In the genomic region with DNA sequence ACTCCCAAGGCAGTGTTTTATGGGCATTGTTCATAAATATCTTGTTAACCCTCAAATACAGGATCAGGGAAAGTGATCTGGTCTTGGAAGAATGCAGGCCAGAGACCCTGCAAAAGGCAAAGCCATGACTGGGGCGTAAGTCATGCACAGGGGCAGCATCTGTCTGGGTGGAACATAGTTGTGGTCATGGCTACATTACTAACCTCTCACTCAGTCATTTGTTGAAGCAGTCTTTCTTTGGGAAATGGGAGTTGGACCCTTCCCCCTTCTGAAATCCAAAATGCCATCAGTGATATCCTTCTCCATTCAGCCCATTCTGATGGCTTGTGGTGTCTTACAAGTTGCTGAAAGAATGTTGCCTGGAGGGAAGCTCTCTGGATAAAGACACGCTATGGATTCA, we compare ENCODE assay signal across 15 cellular contexts.
DNase-seq lines count a peak whose midpoint lies in the region; ATAC-seq and TF ChIP-seq lines count a peak whose summit lies in the region.
"Had no signal": no experiment of that assay in that cellular context is flagged by ENCODE, and none has a peak within 500 bp of the region (broad histone marks: within the 10 kb centered on the region; RNA-seq: fewer than 3 reads in every experiment).

No MANE protein-coding gene starts in this region.

- H3K4me1 Mint-ChIP-seq in chondrocyte (ENCODE audit: low read depth): peaks cover 44% of the 10 kb centered on the region
- H3K4me1 Mint-ChIP-seq in activated CD4-positive, alpha-beta T cell treated with anti-CD3 and anti-CD28 coated beads for 36 hours: no peaks in the 10 kb centered on the region
- H3K4me1 Mint-ChIP-seq: CD4-positive, CD25-positive, alpha-beta regulatory T cell; stimulated activated naive CD8-positive, alpha-beta T cell treated with anti-CD3 and anti-CD28 coated beads, Interleukin-15, amount 100 ng/mL, for 72 hours; T-helper 17 cell had no signal

- TF ChIP-seq CTCF in AG09319 (IDR thresholded peaks at IDR 0.05; ENCODE audit: low read depth, low read length) (no peak), chondrocyte (IDR thresholded peaks at IDR 0.05) (no peak)

- peak; percentile 93 for DNase-seq in AG09319 (ENCODE audit: extremely low read depth, low read depth)
- DNase-seq in NCI-H226: peak; percentile 98
- no peak for DNase-seq in chondrocyte (ENCODE audit: low spot score)
- no peak for DNase-seq in activated CD4-positive, alpha-beta T cell treated with anti-CD3 and anti-CD28 coated beads for 36 hours
- no peak for DNase-seq in cerebellar cortex (ENCODE audit: low spot score)
- DNase-seq in T-helper 2 cell: no peak
- DNase-seq: CD4-positive, CD25-positive, alpha-beta regulatory T cell; effector memory CD8-positive, alpha-beta T cell; NCI-H1417; stimulated activated CD4-positive, alpha-beta T cell treated with anti-CD3 and anti-CD28 coated beads, Interleukin-1b, Interleukin-23, amount 100 ng/mL, for 48 hours; stimulated activated naive CD8-positive, alpha-beta T cell treated with anti-CD3 and anti-CD28 coated beads, Interleukin-15, amount 100 ng/mL, for 72 hours; T-helper 17 cell had no signal

- peaks cover 4% of the 10 kb centered on the region for H3K9me3 Mint-ChIP-seq in chondrocyte (ENCODE audit: low read depth)
- H3K9me3 Mint-ChIP-seq in activated CD4-positive, alpha-beta T cell treated with anti-CD3 and anti-CD28 coated beads for 36 hours (ENCODE audit: low read depth): peaks cover 4% of the 10 kb centered on the region

- H3K4me3 ChIP-seq in mesodermal cell (ENCODE audit: extremely low read depth, insufficient read depth, low read length, poor library complexity, severe bottlenecking): no peak overlapping the region

- intact Hi-C loops in activated CD4-positive, alpha-beta T cell treated with anti-CD3 and anti-CD28 coated beads for 36 hours (cut with DNase I, micrococcal nuclease): no loop called here

- H3K9me3 ChIP-seq in mesodermal cell (ENCODE audit: control insufficient read depth, low read length): no peaks in the 10 kb centered on the region

- H3K27me3 Mint-ChIP-seq in chondrocyte (ENCODE audit: low read depth): no peaks in the 10 kb centered on the region
- peaks cover 8% of the 10 kb centered on the region for H3K27me3 Mint-ChIP-seq in activated CD4-positive, alpha-beta T cell treated with anti-CD3 and anti-CD28 coated beads for 36 hours
- H3K27me3 Mint-ChIP-seq: stimulated activated naive CD8-positive, alpha-beta T cell treated with anti-CD3 and anti-CD28 coated beads, Interleukin-15, amount 100 ng/mL, for 72 hours had no signal

- CTCF ChIA-PET in activated CD4-positive, alpha-beta T cell treated with anti-CD3 and anti-CD28 coated beads for 36 hours (lab: Charles Lee): interaction anchor here (1.0 to 1.1 kb wide), 2 partner anchors 31 to 358 kb away, joined by 3 read pairs; no protein-coding TSS in a partner anchor

- H3K4me1 ChIP-seq in mesodermal cell (ENCODE audit: control insufficient read depth, insufficient read depth, low read length, poor library complexity, severe bottlenecking): peaks cover 36% of the 10 kb centered on the region

- WGBS in mesodermal cell (ENCODE audit: insufficient coverage in 2 of 2), 2 experiments: 82 to 83% methylated on average over 1 to 2 of the region's 2 CpGs

- ATAC-seq in activated CD4-positive, alpha-beta T cell treated with anti-CD3 and anti-CD28 coated beads for 36 hours: no peak
- no peak for ATAC-seq in HG02938 (IDR thresholded peaks at IDR 0.05; ENCODE audit: unreplicated experiment)
- ATAC-seq: effector memory CD8-positive, alpha-beta T cell; stimulated activated naive CD8-positive, alpha-beta T cell treated with anti-CD3 and anti-CD28 coated beads, Interleukin-15, amount 100 ng/mL, for 72 hours; T-helper 17 cell had no signal

- peak overlapping the region; percentile 87 for H3K27ac ChIP-seq in mesodermal cell (ENCODE audit: low read depth, low read length, severe bottlenecking)

- no peak overlapping the region for H3K4me3 Mint-ChIP-seq in chondrocyte (ENCODE audit: unreplicated experiment)
- no peak overlapping the region for H3K4me3 Mint-ChIP-seq in activated CD4-positive, alpha-beta T cell treated with anti-CD3 and anti-CD28 coated beads for 36 hours
- H3K4me3 Mint-ChIP-seq: activated naive CD8-positive, alpha-beta T cell; CD4-positive, CD25-positive, alpha-beta regulatory T cell; effector memory CD8-positive, alpha-beta T cell; stimulated activated naive CD8-positive, alpha-beta T cell treated with anti-CD3 and anti-CD28 coated beads, Interleukin-15, amount 100 ng/mL, for 72 hours; T-helper 17 cell had no signal

- H3K36me3 Mint-ChIP-seq in chondrocyte (ENCODE audit: low read depth): no peaks in the 10 kb centered on the region
- H3K36me3 Mint-ChIP-seq in activated CD4-positive, alpha-beta T cell treated with anti-CD3 and anti-CD28 coated beads for 36 hours (ENCODE audit: low read depth): peaks cover 3% of the 10 kb centered on the region
- H3K36me3 Mint-ChIP-seq: CD4-positive, CD25-positive, alpha-beta regulatory T cell had no signal

- POLR2A ChIA-PET in activated CD4-positive, alpha-beta T cell treated with anti-CD3 and anti-CD28 coated beads for 36 hours (lab: Charles Lee): no interaction called here

- H3K36me3 ChIP-seq in mesodermal cell (ENCODE audit: control insufficient read depth, insufficient read depth, low read length): no peaks in the 10 kb centered on the region

- H3K27ac Mint-ChIP-seq in chondrocyte (ENCODE audit: unreplicated experiment): peak overlapping the region; percentile 76
- no peak overlapping the region for H3K27ac Mint-ChIP-seq in activated CD4-positive, alpha-beta T cell treated with anti-CD3 and anti-CD28 coated beads for 36 hours
- H3K27ac Mint-ChIP-seq: activated naive CD8-positive, alpha-beta T cell; CD4-positive, CD25-positive, alpha-beta regulatory T cell; effector memory CD8-positive, alpha-beta T cell; stimulated activated naive CD8-positive, alpha-beta T cell treated with anti-CD3 and anti-CD28 coated beads, Interleukin-15, amount 100 ng/mL, for 72 hours; T-helper 17 cell had no signal

Comparison
In these comparisons a context has a peak if more than half of its experiments do, and no peak if none do; other contexts are left out.
1. DNase-seq: peak in AG09319 (single experiment) and NCI-H226 (single experiment); none in chondrocyte (single experiment), activated CD4-positive, alpha-beta T cell treated with anti-CD3 and anti-CD28 coated beads for 36 hours (single experiment), cerebellar cortex (single experiment) and T-helper 2 cell (0 of 5).